25 cellular contexts compared by ENCODE assay signal in genomic region chr6:118371955-118372354, GRCh38.
"Had no signal": no experiment of that assay in that cellular context is flagged by ENCODE, and none has a peak within 500 bp of the region (broad histone marks: within the 10 kb centered on the region; RNA-seq: fewer than 3 reads in every experiment).

No MANE protein-coding gene starts in this region.

- H3K27me3 ChIP-seq: foreskin keratinocyte, left lung, neutrophil, ovary, right lobe of liver, uterus had no signal

- H3K4me1 ChIP-seq: foreskin keratinocyte, left lung, prostate gland, right lobe of liver, uterus had no signal

- DNase-seq: activated CD4-positive, alpha-beta T cell treated with anti-CD3 and anti-CD28 coated beads, Interleukin-2, amount 10 ng/mL, durations not matched to agents 7 days and 5 days; activated CD8-positive, alpha-beta T cell treated with anti-CD3 and anti-CD28 coated beads, Interleukin-2, amount 10 ng/mL, durations not matched to agents 7 days and 5 days; activated gamma-delta T cell treated with Interleukin-2 at 50 U/mL for 16 hours; activated T-cell treated with anti-CD3 and anti-CD28 coated beads, Interleukin-2, amount 50 U/mL, for 1 hour; anterior cingulate cortex; central memory CD4-positive, alpha-beta T cell; effector CD8-positive, alpha-beta T cell; foreskin keratinocyte; hippocampal formation; kidney glomerular epithelial cell; left lung; midbrain; ovary; right lobe of liver; stimulated activated CD4-positive, alpha-beta T cell treated with anti-CD3 and anti-CD28 coated beads, Interleukin-15, amount 100 ng/mL, for 24 hours; stimulated activated CD4-positive, alpha-beta T cell treated with anti-CD3 and anti-CD28 coated beads, Interleukin-2, amount 100 ng/mL, for 48 hours; stimulated activated CD8-positive, alpha-beta memory T cell treated with anti-CD3 and anti-CD28 coated beads, Interleukin-4, amount 100 ng/mL, for 48 hours; stimulated activated naive B cell treated with anti-CD40 and anti-IgM and Interleukin-4, amounts not matched to agents 10 μg/mL and 1 μg/mL and 100 μg/mL, for 72 hours; trophoblast cell; uterus had no signal

- ATAC-seq: activated CD4-positive, CD25-positive, alpha-beta regulatory T cell treated with anti-CD3 and anti-CD28 coated beads, Interleukin-2, amount 50 U/mL, for 24 hours; activated CD8-positive, alpha-beta T cell treated with anti-CD3 and anti-CD28 coated beads, Interleukin-2, amount 10 ng/mL, durations not matched to agents 7 days and 5 days; foreskin keratinocyte; left lung; stimulated activated naive B cell treated with anti-CD40 and anti-IgM and Interleukin-4, amounts not matched to agents 10 μg/mL and 1 μg/mL and 100 μg/mL, for 72 hours had no signal

- H3K4me3 ChIP-seq: left lung, ovary, prostate gland, right lobe of liver, smooth muscle cell, uterus had no signal

- H3K27ac ChIP-seq: foreskin keratinocyte, left lung, neutrophil, ovary, prostate gland, right lobe of liver, uterus, VCaP had no signal

- H3K36me3 ChIP-seq: left lung, neutrophil, ovary, prostate gland, right lobe of liver, uterus had no signal

- H3K9me3 ChIP-seq: neutrophil, ovary, prostate gland, right lobe of liver had no signal
